ENCODE assay signal across 13 cellular contexts in the genomic region with DNA sequence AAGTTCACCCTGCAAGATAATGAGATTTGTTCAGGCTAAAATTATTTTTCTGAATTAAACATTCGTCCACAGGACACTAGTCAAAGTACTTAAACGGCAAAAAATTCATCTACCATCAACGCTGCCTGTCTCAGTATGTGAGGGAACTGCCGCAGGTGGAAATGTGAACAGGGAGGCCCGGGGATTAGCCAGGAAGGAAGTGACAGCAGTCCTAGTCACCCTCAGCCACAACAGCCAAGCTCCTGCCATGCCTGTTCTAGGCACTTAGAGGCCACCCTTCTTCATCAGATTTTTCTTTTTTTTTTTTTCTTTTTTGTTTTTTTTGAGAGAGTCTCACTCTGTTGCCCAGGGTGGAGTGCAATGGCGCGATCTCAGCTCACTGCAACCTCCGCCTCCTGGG. TPM values are rescaled to one million over a fixed set of nuclear protein-coding genes. Genes with fewer than 3 reads are reported as not detected.
A peak's percentile ranks its signal among the peaks of the same experiment; 100 is the strongest.
DNase-seq lines count a peak whose midpoint lies in the region; ATAC-seq and TF ChIP-seq lines count a peak whose summit lies in the region.
"Had no signal": no experiment of that assay in that cellular context is flagged by ENCODE, and none has a peak within 500 bp of the region (broad histone marks: within the 10 kb centered on the region; RNA-seq: fewer than 3 reads in every experiment).

No MANE protein-coding gene starts in this region.

- TF ChIP-seq POLR2A in NB4 (IDR thresholded peaks at IDR 0.05; ENCODE audit: extremely low read depth, insufficient read length), result no peak

- intact Hi-C loops in natural killer cell (cut with micrococcal nuclease), result no loop called here
- intact Hi-C loops in activated T-helper 1 cell treated with anti-CD3 and anti-CD28 coated beads, Interleukin-12 subunit alpha, Interleukin-12 subunit beta, Interleukin-2, Interleukin-4 antibody, amounts not matched to agents 30 ng/mL and 10 ng/mL and 1 ng/mL, durations not matched to agents 14 hours and 24 hours and 36 hours (cut with micrococcal nuclease), result no loop called here

- H3K36me3 Mint-ChIP-seq in natural killer cell treated with Interleukin-12 subunit alpha and Interleukin-12 subunit beta and Interleukin-15 and Interleukin-18, amount 100 ng/mL, for 72 hours, result peaks cover 33% of the 10 kb centered on the region
- H3K36me3 Mint-ChIP-seq in natural killer cell, result no peaks in the 10 kb centered on the region
- H3K36me3 Mint-ChIP-seq in activated T-helper 1 cell treated with anti-CD3 and anti-CD28 coated beads, Interleukin-12 subunit alpha, Interleukin-12 subunit beta, Interleukin-2, Interleukin-4 antibody, amounts not matched to agents 30 ng/mL and 10 ng/mL and 1 ng/mL, durations not matched to agents 14 hours and 24 hours and 36 hours (ENCODE audit: low read depth), result peaks cover 56% of the 10 kb centered on the region

- H3K4me1 Mint-ChIP-seq in natural killer cell treated with Interleukin-12 subunit alpha and Interleukin-12 subunit beta and Interleukin-15 and Interleukin-18, amount 100 ng/mL, for 72 hours (ENCODE audit: low read depth in 2 of 2), result peaks cover 31 to 33% of the 10 kb centered on the region in 2 donors
- H3K4me1 Mint-ChIP-seq in natural killer cell, result peaks cover 4 to 22% of the 10 kb centered on the region in 2 donors
- peaks cover 40% of the 10 kb centered on the region for H3K4me1 Mint-ChIP-seq in activated T-helper 1 cell treated with anti-CD3 and anti-CD28 coated beads, Interleukin-12 subunit alpha, Interleukin-12 subunit beta, Interleukin-2, Interleukin-4 antibody, amounts not matched to agents 30 ng/mL and 10 ng/mL and 1 ng/mL, durations not matched to agents 14 hours and 24 hours and 36 hours (ENCODE audit: low read depth)

- no peak overlapping the region for H3K4me3 ChIP-seq in NB4 (ENCODE audit: low read depth, low read length)
- H3K4me3 ChIP-seq: mucosa of descending colon had no signal

- no peaks in the 10 kb centered on the region for H3K9me3 Mint-ChIP-seq in natural killer cell treated with Interleukin-12 subunit alpha and Interleukin-12 subunit beta and Interleukin-15 and Interleukin-18, amount 100 ng/mL, for 72 hours
- no peaks in the 10 kb centered on the region for H3K9me3 Mint-ChIP-seq in natural killer cell
- H3K9me3 Mint-ChIP-seq in activated T-helper 1 cell treated with anti-CD3 and anti-CD28 coated beads, Interleukin-12 subunit alpha, Interleukin-12 subunit beta, Interleukin-2, Interleukin-4 antibody, amounts not matched to agents 30 ng/mL and 10 ng/mL and 1 ng/mL, durations not matched to agents 14 hours and 24 hours and 36 hours, result no peaks in the 10 kb centered on the region

- no peaks in the 10 kb centered on the region for H3K27me3 Mint-ChIP-seq in natural killer cell treated with Interleukin-12 subunit alpha and Interleukin-12 subunit beta and Interleukin-15 and Interleukin-18, amount 100 ng/mL, for 72 hours
- no peaks in the 10 kb centered on the region for H3K27me3 Mint-ChIP-seq in natural killer cell (ENCODE audit: low read depth in 2 of 2)
- H3K27me3 Mint-ChIP-seq in activated T-helper 1 cell treated with anti-CD3 and anti-CD28 coated beads, Interleukin-12 subunit alpha, Interleukin-12 subunit beta, Interleukin-2, Interleukin-4 antibody, amounts not matched to agents 30 ng/mL and 10 ng/mL and 1 ng/mL, durations not matched to agents 14 hours and 24 hours and 36 hours (ENCODE audit: insufficient read depth), result no peaks in the 10 kb centered on the region

- H3K4me3 Mint-ChIP-seq in natural killer cell treated with Interleukin-12 subunit alpha and Interleukin-12 subunit beta and Interleukin-15 and Interleukin-18, amount 100 ng/mL, for 72 hours, result peak overlapping the region; percentile 15
- no peak overlapping the region for H3K4me3 Mint-ChIP-seq in natural killer cell
- H3K4me3 Mint-ChIP-seq in activated T-helper 1 cell treated with anti-CD3 and anti-CD28 coated beads, Interleukin-12 subunit alpha, Interleukin-12 subunit beta, Interleukin-2, Interleukin-4 antibody, amounts not matched to agents 30 ng/mL and 10 ng/mL and 1 ng/mL, durations not matched to agents 14 hours and 24 hours and 36 hours, result no peak overlapping the region

- TF ChIP-seq CTCF in natural killer cell (IDR thresholded peaks at IDR 0.05) (no peak), NB4 (IDR thresholded peaks at IDR 0.05; ENCODE audit: low read depth, low read length) (no peak)

- DNase-seq in natural killer cell treated with Interleukin-12 subunit alpha and Interleukin-12 subunit beta and Interleukin-15 and Interleukin-18, amount 100 ng/mL, for 72 hours (ENCODE audit: low spot score), result no peak
- DNase-seq in natural killer cell, result no peak
- peak; percentile 32 for DNase-seq in NB4 (ENCODE audit: low read depth)
- no peak for DNase-seq in activated T-helper 1 cell treated with anti-CD3 and anti-CD28 coated beads, Interleukin-12 subunit alpha, Interleukin-12 subunit beta, Interleukin-2, Interleukin-4 antibody, amounts not matched to agents 30 ng/mL and 10 ng/mL and 1 ng/mL, durations not matched to agents 14 hours and 24 hours and 36 hours (ENCODE audit: low spot score)
- peak; percentile 20 to 22 for DNase-seq in stimulated activated CD4-positive, alpha-beta T cell treated with anti-CD3 and anti-CD28 coated beads, Interleukin-2, amount 100 ng/mL, for 24 hours
- no peak for DNase-seq in NCI-H345 treated with DMSO at 0.1 percent for 48 hours (lab: John Stamatoyannopoulos, UW; ENCODE audit: unreplicated experiment)
- DNase-seq: Calu3, mucosa of descending colon, NCI-H1417, Right ventricle myocardium superior had no signal

- no peak for ATAC-seq in natural killer cell treated with Interleukin-12 subunit alpha and Interleukin-12 subunit beta and Interleukin-15 and Interleukin-18, amount 100 ng/mL, for 72 hours
- ATAC-seq in natural killer cell, result no peak
- no peak for ATAC-seq in GM18907 (IDR thresholded peaks at IDR 0.05; ENCODE audit: unreplicated experiment)
- ATAC-seq in GM21576 (IDR thresholded peaks at IDR 0.05; ENCODE audit: unreplicated experiment), result no peak
- ATAC-seq: left lobe of liver, mucosa of descending colon had no signal

- peak overlapping the region; percentile 59 to 91 for H3K27ac Mint-ChIP-seq in natural killer cell treated with Interleukin-12 subunit alpha and Interleukin-12 subunit beta and Interleukin-15 and Interleukin-18, amount 100 ng/mL, for 72 hours
- no peak overlapping the region for H3K27ac Mint-ChIP-seq in natural killer cell
- peak overlapping the region; percentile 55 for H3K27ac Mint-ChIP-seq in activated T-helper 1 cell treated with anti-CD3 and anti-CD28 coated beads, Interleukin-12 subunit alpha, Interleukin-12 subunit beta, Interleukin-2, Interleukin-4 antibody, amounts not matched to agents 30 ng/mL and 10 ng/mL and 1 ng/mL, durations not matched to agents 14 hours and 24 hours and 36 hours

RNA-seq across cellular contexts. Expression of a gene that starts 9.4 kb away (rescaled TPM):
- total RNA-seq in natural killer cell treated with Interleukin-12 subunit alpha and Interleukin-12 subunit beta and Interleukin-15 and Interleukin-18, amount 100 ng/mL, for 72 hours, result 100 to 1,000 TPM; 102 to 111 TPM
- total RNA-seq in natural killer cell, result 10 to 100 TPM; 25.7 to 39.1 (median 29.4) TPM
- total RNA-seq in activated T-helper 1 cell treated with anti-CD3 and anti-CD28 coated beads, Interleukin-12 subunit alpha, Interleukin-12 subunit beta, Interleukin-2, Interleukin-4 antibody, amounts not matched to agents 30 ng/mL and 10 ng/mL and 1 ng/mL, durations not matched to agents 14 hours and 24 hours and 36 hours, result 121 and 131 TPM in 2 replicates

RNA-seq across cellular contexts. Expression of a gene that starts 9.7 kb away (rescaled TPM):
- total RNA-seq in natural killer cell treated with Interleukin-12 subunit alpha and Interleukin-12 subunit beta and Interleukin-15 and Interleukin-18, amount 100 ng/mL, for 72 hours, result 100 to 1,000 TPM; 161 to 167 TPM
- total RNA-seq in natural killer cell, result 10 to 100 TPM; 45.8 to 53.3 (median 47.6) TPM
- total RNA-seq in activated T-helper 1 cell treated with anti-CD3 and anti-CD28 coated beads, Interleukin-12 subunit alpha, Interleukin-12 subunit beta, Interleukin-2, Interleukin-4 antibody, amounts not matched to agents 30 ng/mL and 10 ng/mL and 1 ng/mL, durations not matched to agents 14 hours and 24 hours and 36 hours, result 190 and 191 TPM in 2 replicates

RNA-seq across cellular contexts. Expression of a gene that starts 56.8 kb away (rescaled TPM):
- 10 to 100 TPM; 30.3 to 54.8 TPM for total RNA-seq in natural killer cell treated with Interleukin-12 subunit alpha and Interleukin-12 subunit beta and Interleukin-15 and Interleukin-18, amount 100 ng/mL, for 72 hours
- total RNA-seq in natural killer cell, result 10 to 100 TPM; 16.6 to 22.2 (median 17.4) TPM
- 21.9 and 22.1 TPM in 2 replicates for total RNA-seq in activated T-helper 1 cell treated with anti-CD3 and anti-CD28 coated beads, Interleukin-12 subunit alpha, Interleukin-12 subunit beta, Interleukin-2, Interleukin-4 antibody, amounts not matched to agents 30 ng/mL and 10 ng/mL and 1 ng/mL, durations not matched to agents 14 hours and 24 hours and 36 hours

Comparison
In these comparisons a context has a peak if more than half of its experiments do, and no peak if none do; other contexts are left out.
1. H3K27ac Mint-ChIP-seq: peak in natural killer cell treated with Interleukin-12 subunit alpha and Interleukin-12 subunit beta and Interleukin-15 and Interleukin-18, amount 100 ng/mL, for 72 hours (2 of 2) and activated T-helper 1 cell treated with anti-CD3 and anti-CD28 coated beads, Interleukin-12 subunit alpha, Interleukin-12 subunit beta, Interleukin-2, Interleukin-4 antibody, amounts not matched to agents 30 ng/mL and 10 ng/mL and 1 ng/mL, durations not matched to agents 14 hours and 24 hours and 36 hours (single experiment); none in natural killer cell (0 of 2).
2. DNase-seq: peak in NB4 (single experiment) and stimulated activated CD4-positive, alpha-beta T cell treated with anti-CD3 and anti-CD28 coated beads, Interleukin-2, amount 100 ng/mL, for 24 hours (2 of 2); none in natural killer cell treated with Interleukin-12 subunit alpha and Interleukin-12 subunit beta and Interleukin-15 and Interleukin-18, amount 100 ng/mL, for 72 hours (single experiment), natural killer cell (single experiment), activated T-helper 1 cell treated with anti-CD3 and anti-CD28 coated beads, Interleukin-12 subunit alpha, Interleukin-12 subunit beta, Interleukin-2, Interleukin-4 antibody, amounts not matched to agents 30 ng/mL and 10 ng/mL and 1 ng/mL, durations not matched to agents 14 hours and 24 hours and 36 hours (single experiment) and NCI-H345 treated with DMSO at 0.1 percent for 48 hours (single experiment).